25 cellular contexts compared by ENCODE assay signal in genomic region chr12:69620921-69621320, GRCh38. TPM values are rescaled to one million over a fixed set of nuclear protein-coding genes. Genes with fewer than 3 reads are reported as not detected.
DNase-seq lines count a peak whose midpoint lies in the region; ATAC-seq and TF ChIP-seq lines count a peak whose summit lies in the region.
"Had no signal": no experiment of that assay in that cellular context is flagged by ENCODE, and none has a peak within 500 bp of the region (broad histone marks: within the 10 kb centered on the region; RNA-seq: fewer than 3 reads in every experiment).

No MANE protein-coding gene starts in this region.

- no peaks in the 10 kb centered on the region for H3K36me3 Mint-ChIP-seq in activated T-cell treated with anti-CD3 and anti-CD28 coated beads, Interleukin-2, amount 50 U/mL, for 24 hours (ENCODE audit: low read depth)
- H3K36me3 Mint-ChIP-seq: CD14-positive monocyte; CD8-positive, alpha-beta memory T cell had no signal

- TF ChIP-seq CTCF in AG10803 (conservative IDR thresholded peaks at IDR 0.05; ENCODE audit: low read length): no peak
- no peak for TF ChIP-seq CTCF in fibroblast of the aortic adventitia (IDR thresholded peaks at IDR 0.05; ENCODE audit: insufficient read depth, low read length)

- H3K27me3 ChIP-seq in neuronal stem cell (ENCODE audit: control insufficient read depth in 3 of 3, insufficient read depth in 3 of 3, low read depth in 1 of 3, low read length in 3 of 3): peaks cover 0 to 13% (median 0%) of the 10 kb centered on the region in 3 experiments
- H3K27me3 ChIP-seq: BE2C; BLaER1 treated with 17β-estradiol and CSF1 and Interleukin-3, amounts not matched to agents 10 nM and 100 nM had no signal

- H3K79me1 ChIP-seq in neuronal stem cell (ENCODE audit: low read depth, low read length): no peaks in the 10 kb centered on the region

- intact Hi-C loops in sciatic nerve (cut with DNase I): no loop called here

- ATAC-seq in HG02970 (IDR thresholded peaks at IDR 0.05; ENCODE audit: low FRiP score, unreplicated experiment) (no peak), sciatic nerve (no peak)

- peaks cover 16% of the 10 kb centered on the region for H3K27me3 Mint-ChIP-seq in activated T-cell treated with anti-CD3 and anti-CD28 coated beads, Interleukin-2, amount 50 U/mL, for 24 hours

- H3K27ac ChIP-seq in neuronal stem cell (replicated peaks; ENCODE audit: low read length): no peak overlapping the region
- H3K27ac ChIP-seq: 22Rv1; BLaER1 treated with 17β-estradiol and CSF1 and Interleukin-3, amounts not matched to agents 10 nM and 100 nM had no signal

- no peak overlapping the region for H3K14ac ChIP-seq in neuronal stem cell (ENCODE audit: low read length)

- no peak overlapping the region for H2BK15ac ChIP-seq in neuronal stem cell (ENCODE audit: low read length)

- no peak overlapping the region for H4K8ac ChIP-seq in neuronal stem cell (ENCODE audit: low read depth, low read length)

- no peak overlapping the region for H4K91ac ChIP-seq in neuronal stem cell (ENCODE audit: low read depth, low read length, poor library complexity)

- no peak overlapping the region for H2AK5ac ChIP-seq in neuronal stem cell (ENCODE audit: low read depth, low read length)

- no peak overlapping the region for H3K23ac ChIP-seq in neuronal stem cell (ENCODE audit: low read depth, low read length, poor library complexity)

- H2BK120ac ChIP-seq in neuronal stem cell (ENCODE audit: low read depth, low read length): no peak overlapping the region

- H3K4ac ChIP-seq in neuronal stem cell (ENCODE audit: low read length): peak overlapping the region; percentile 54

- no peaks in the 10 kb centered on the region for H3K36me3 ChIP-seq in neuronal stem cell (replicated peaks in 1 of 2; ENCODE audit: control insufficient read depth in 2 of 2, insufficient read depth in 2 of 2, low read length in 2 of 2)
- H3K36me3 ChIP-seq: BE2C; BLaER1 treated with 17β-estradiol and CSF1 and Interleukin-3, amounts not matched to agents 10 nM and 100 nM; HAP-1 had no signal

- DNase-seq in AG10803 (ENCODE audit: low read depth) (peak; percentile 2), amniotic epithelial cell (ENCODE audit: low read depth) (peak; percentile 92), fibroblast of the aortic adventitia (ENCODE audit: low read depth) (peak; percentile 19), neuronal stem cell (ENCODE audit: low spot score) (no peak), sciatic nerve (ENCODE audit: low spot score) (no peak), middle frontal gyrus (ENCODE audit: extremely low spot score, low spot score) (no peak)
- no peak for DNase-seq in activated T-cell treated with anti-CD3 and anti-CD28 coated beads, Interleukin-2, amount 50 U/mL, for 24 hours
- DNase-seq: AML-193; BE2C; Calu3; CD4-positive, alpha-beta T cell; CD8-positive, alpha-beta memory T cell; DMS53; DMS79 treated with DMSO at 0.1 percent for 48 hours; GF-D8; GOT3; HFFc6 had no signal

- H3K4me3 ChIP-seq in AG10803 (ENCODE audit: low read length) (no peak overlapping the region), fibroblast of the aortic adventitia (ENCODE audit: low read depth, low read length) (no peak overlapping the region), neuronal stem cell (ENCODE audit: low read length in 2 of 2) (no peak overlapping the region)
- H3K4me3 ChIP-seq: BLaER1 treated with 17β-estradiol and CSF1 and Interleukin-3, amounts not matched to agents 10 nM and 100 nM; HAP-1 had no signal

- no peak overlapping the region for H3K18ac ChIP-seq in neuronal stem cell (ENCODE audit: low read length)

- H2AFZ ChIP-seq in neuronal stem cell (ENCODE audit: low read length): no peak overlapping the region

- peaks cover 0 to 4% of the 10 kb centered on the region in 2 donors for H3K9me3 ChIP-seq in neuronal stem cell (replicated peaks in 1 of 2; ENCODE audit: control insufficient read depth in 2 of 2, insufficient read depth in 1 of 2, low read depth in 1 of 2, low read length in 2 of 2)
- H3K9me3 ChIP-seq: BE2C, HAP-1 had no signal

- WGBS in neuronal stem cell (ENCODE audit: extremely low coverage in 2 of 2, insufficient read length in 2 of 2, insufficient replicate concordance in 1 of 2), 2 donors: no CpG with 5 or more reads among the region's 2 CpGs

- H3K4me2 ChIP-seq in neuronal stem cell (ENCODE audit: insufficient read depth, low read length, poor library complexity, severe bottlenecking): no peak overlapping the region
- H3K4me2 ChIP-seq: BLaER1 treated with 17β-estradiol and CSF1 and Interleukin-3, amounts not matched to agents 10 nM and 100 nM had no signal

- no peaks in the 10 kb centered on the region for H3K9me3 Mint-ChIP-seq in activated T-cell treated with anti-CD3 and anti-CD28 coated beads, Interleukin-2, amount 50 U/mL, for 24 hours
- H3K9me3 Mint-ChIP-seq: CD4-positive, alpha-beta T cell; CD8-positive, alpha-beta memory T cell; HFFc6 had no signal

- no peak overlapping the region for H3K4me3 Mint-ChIP-seq in activated T-cell treated with anti-CD3 and anti-CD28 coated beads, Interleukin-2, amount 50 U/mL, for 24 hours
- H3K4me3 Mint-ChIP-seq: CD14-positive monocyte; CD4-positive, alpha-beta T cell; CD8-positive, alpha-beta memory T cell; HFFc6 had no signal

- no peak overlapping the region for H2BK5ac ChIP-seq in neuronal stem cell (ENCODE audit: low read length)

- H2BK12ac ChIP-seq in neuronal stem cell (ENCODE audit: low read length): no peak overlapping the region

- no peaks in the 10 kb centered on the region for H3K4me1 Mint-ChIP-seq in activated T-cell treated with anti-CD3 and anti-CD28 coated beads, Interleukin-2, amount 50 U/mL, for 24 hours (ENCODE audit: low read depth)
- H3K4me1 Mint-ChIP-seq: CD8-positive, alpha-beta memory T cell had no signal

- H3K27ac Mint-ChIP-seq in activated T-cell treated with anti-CD3 and anti-CD28 coated beads, Interleukin-2, amount 50 U/mL, for 24 hours: no peak overlapping the region
- H3K27ac Mint-ChIP-seq: CD4-positive, alpha-beta T cell; HFFc6 had no signal

- no peak overlapping the region for H3K9ac ChIP-seq in neuronal stem cell (ENCODE audit: low read depth, low read length, poor library complexity)
- H3K9ac ChIP-seq: BLaER1 treated with 17β-estradiol and CSF1 and Interleukin-3, amounts not matched to agents 10 nM and 100 nM had no signal

- H3K4me1 ChIP-seq in neuronal stem cell (ENCODE audit: control insufficient read depth in 2 of 2, insufficient read depth in 1 of 2, low read depth in 1 of 2, low read length in 2 of 2): no peaks in the 10 kb centered on the region
- H3K4me1 ChIP-seq: HAP-1 had no signal

RNA-seq across cellular contexts. Expression of gene LRRC10, which starts 10.2 kb away (rescaled TPM):
- total RNA-seq in fibroblast of the aortic adventitia (ENCODE audit: low replicate concordance) (not detected in 2 replicates), sciatic nerve (not detected)
- polyA plus RNA-seq in neuronal stem cell (2013, experiment 1 of 2): not detected
- not detected for polyA plus RNA-seq in neuronal stem cell (2013, experiment 2 of 2)
- total RNA-seq: Calu3; CD4-positive, alpha-beta T cell; CD8-positive, alpha-beta memory T cell; Daoy; G401; HFFc6 had no signal
- polyA plus RNA-seq: AG04450; CD14-positive monocyte; CD8-positive, alpha-beta memory T cell had no signal

RNA-seq across cellular contexts. Expression of gene CCT2, which starts 35.7 kb away (rescaled TPM):
- total RNA-seq in fibroblast of the aortic adventitia (ENCODE audit: low replicate concordance) (114 and 228 TPM in 2 replicates), sciatic nerve (110 TPM)
- polyA plus RNA-seq in neuronal stem cell (2013, experiment 1 of 2): 363 TPM
- 360 TPM for polyA plus RNA-seq in neuronal stem cell (2013, experiment 2 of 2)

Comparison
In these comparisons a context has a peak if more than half of its experiments do, and no peak if none do; other contexts are left out.
1. DNase-seq: peak in AG10803 (single experiment), amniotic epithelial cell (single experiment) and fibroblast of the aortic adventitia (single experiment); none in neuronal stem cell (single experiment), sciatic nerve (single experiment), activated T-cell treated with anti-CD3 and anti-CD28 coated beads, Interleukin-2, amount 50 U/mL, for 24 hours (single experiment) and middle frontal gyrus (single experiment).